Comparison of ENCODE assay signal across 9 cellular contexts in the genomic region with DNA sequence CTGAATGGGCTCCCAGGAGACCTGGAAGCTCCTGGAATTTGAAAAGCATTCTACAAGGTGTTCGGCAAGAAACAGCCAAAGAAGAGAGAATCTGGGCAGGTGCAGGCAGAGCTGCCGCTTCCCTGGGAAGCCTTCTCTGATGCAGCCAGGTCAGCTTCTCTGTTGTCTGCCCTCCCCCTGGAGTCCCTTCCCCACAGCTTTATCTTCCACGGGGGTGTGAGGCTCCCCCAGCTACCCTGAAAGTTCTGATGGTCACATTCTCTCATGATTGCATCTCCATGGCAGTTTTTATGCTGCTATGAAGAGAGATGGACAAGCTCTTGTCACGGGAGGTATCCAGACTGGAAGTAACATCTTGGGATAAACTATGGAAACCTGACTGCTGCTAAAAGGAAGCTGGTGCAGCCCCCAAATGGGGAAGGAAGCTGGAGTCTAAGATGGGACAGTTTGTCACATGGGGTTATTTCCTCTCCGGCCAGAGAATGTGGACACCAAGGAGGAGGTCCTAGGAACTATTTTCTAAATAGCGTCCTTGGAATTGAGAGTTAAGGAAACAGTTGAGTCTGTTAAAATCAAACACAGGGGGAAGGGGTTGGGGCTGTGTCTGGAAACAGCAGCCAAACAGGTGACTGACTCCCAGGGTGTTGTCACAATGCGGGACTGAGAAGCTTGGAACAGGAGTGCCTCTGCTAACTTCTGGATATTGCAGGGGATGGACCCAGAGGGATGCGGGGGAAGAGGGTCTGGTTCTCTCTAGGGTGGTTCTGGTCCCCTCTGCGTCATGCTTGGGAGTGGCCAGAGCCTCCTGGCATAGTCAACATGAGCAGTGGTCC.
DNase-seq lines count a peak whose midpoint lies in the region; ATAC-seq and TF ChIP-seq lines count a peak whose summit lies in the region.
"Had no signal": no experiment of that assay in that cellular context is flagged by ENCODE, and none has a peak within 500 bp of the region (broad histone marks: within the 10 kb centered on the region; RNA-seq: fewer than 3 reads in every experiment).

No MANE protein-coding gene starts in this region.

- peak overlapping the region; percentile 51 to 82 (median 77) for H3K27ac Mint-ChIP-seq in CD14-positive monocyte
- H3K27ac Mint-ChIP-seq in endodermal cell = peak overlapping the region; percentile 25

- no peaks in the 10 kb centered on the region for H3K27me3 ChIP-seq in RWPE2 (ENCODE audit: insufficient read depth, poor library complexity, severe bottlenecking)
- no peaks in the 10 kb centered on the region for H3K27me3 ChIP-seq in endodermal cell (ENCODE audit: control insufficient read depth, insufficient read depth, low read length, poor library complexity, severe bottlenecking)
- no peaks in the 10 kb centered on the region for H3K27me3 ChIP-seq in neutrophil
- no peaks in the 10 kb centered on the region for H3K27me3 ChIP-seq in smooth muscle cell (ENCODE audit: low read depth)

- peaks cover 38% of the 10 kb centered on the region for H3F3A ChIP-seq in smooth muscle cell (ENCODE audit: low read depth)

- H3K4me3 ChIP-seq in RWPE2 (ENCODE audit: severe bottlenecking) = no peak overlapping the region
- H3K4me3 ChIP-seq in endodermal cell (ENCODE audit: low read length) = no peak overlapping the region
- no peak overlapping the region for H3K4me3 ChIP-seq in neutrophil (ENCODE audit: low read depth in 1 of 2, low read length in 1 of 2)
- no peak overlapping the region for H3K4me3 ChIP-seq in smooth muscle cell

- H3K9ac ChIP-seq in endodermal cell (ENCODE audit: extremely low read depth, low read length, poor library complexity, severe bottlenecking) = no peak overlapping the region
- H3K9ac ChIP-seq in smooth muscle cell (ENCODE audit: low read depth) = no peak overlapping the region

- H3K4me1 ChIP-seq in RWPE2 (ENCODE audit: insufficient read depth, poor library complexity, severe bottlenecking) = no peaks in the 10 kb centered on the region
- H3K4me1 ChIP-seq in endodermal cell (ENCODE audit: control insufficient read depth, insufficient read depth, low read length) = no peaks in the 10 kb centered on the region
- peaks cover 19 to 23% of the 10 kb centered on the region in 2 experiments for H3K4me1 ChIP-seq in neutrophil (ENCODE audit: control insufficient read depth in 1 of 2, insufficient read depth in 1 of 2, low read depth in 1 of 2, low read length in 1 of 2)
- H3K4me1 ChIP-seq in smooth muscle cell (ENCODE audit: low read depth) = peaks cover 17% of the 10 kb centered on the region

- peaks cover 34% of the 10 kb centered on the region for H3K4me1 Mint-ChIP-seq in CD14-positive monocyte
- H3K4me1 Mint-ChIP-seq in endodermal cell = peaks cover 12% of the 10 kb centered on the region

- H3K79me2 ChIP-seq in smooth muscle cell (ENCODE audit: low read depth) = no peaks in the 10 kb centered on the region

- intact Hi-C loops in CD14-positive monocyte (cut with micrococcal nuclease) = no loop called here

- H3K4me3 Mint-ChIP-seq in CD14-positive monocyte (peak overlapping the region; percentile 64 to 84), endodermal cell (no peak overlapping the region)
- H3K4me3 Mint-ChIP-seq: activated CD4-positive, alpha-beta T cell treated with anti-CD3 and anti-CD28 coated beads for 36 hours had no signal

- ATAC-seq in RWPE2 (ENCODE audit: low read depth) (no peak), HG03571 (IDR thresholded peaks at IDR 0.05; ENCODE audit: unreplicated experiment) (no peak)
- ATAC-seq: activated CD4-positive, alpha-beta T cell treated with anti-CD3 and anti-CD28 coated beads for 36 hours had no signal

- no peak overlapping the region for H3K27ac ChIP-seq in RWPE2 (ENCODE audit: poor library complexity, severe bottlenecking)
- peak overlapping the region; percentile 60 for H3K27ac ChIP-seq in endodermal cell (ENCODE audit: low read depth, low read length)
- peak overlapping the region; percentile 57 for H3K27ac ChIP-seq in neutrophil
- H3K27ac ChIP-seq in smooth muscle cell (ENCODE audit: low read depth) = no peak overlapping the region

- no peaks in the 10 kb centered on the region for H3K9me3 ChIP-seq in RWPE2 (ENCODE audit: severe bottlenecking)
- H3K9me3 ChIP-seq in endodermal cell (ENCODE audit: control insufficient read depth, low read length) = no peaks in the 10 kb centered on the region
- no peaks in the 10 kb centered on the region for H3K9me3 ChIP-seq in neutrophil
- H3K9me3 ChIP-seq in smooth muscle cell (replicated peaks; ENCODE audit: low read depth) = no peaks in the 10 kb centered on the region

- no peak overlapping the region for H2AFZ ChIP-seq in smooth muscle cell (ENCODE audit: low read depth)

- DNase-seq in CD14-positive monocyte (ENCODE audit: low spot score) (no peak), RWPE2 (ENCODE audit: low spot score) (peak; percentile 60), endodermal cell (no peak), NCI-H774 (lab: John Stamatoyannopoulos, UW) (no peak), iPS-NIHi11 (ENCODE audit: low spot score) (no peak), smooth muscle cell (lab: John Stamatoyannopoulos, UW; ENCODE audit: unreplicated experiment) (no peak)
- DNase-seq: activated CD4-positive, alpha-beta T cell treated with anti-CD3 and anti-CD28 coated beads for 36 hours had no signal

- H3K36me3 Mint-ChIP-seq in CD14-positive monocyte (peaks cover 62 to 70% of the 10 kb centered on the region in 2 donors), endodermal cell (ENCODE audit: low read depth) (peaks cover 72% of the 10 kb centered on the region)

- H3K9me3 Mint-ChIP-seq in CD14-positive monocyte = peaks cover 0 to 2% (median 0%) of the 10 kb centered on the region in 7 donors
- no peaks in the 10 kb centered on the region for H3K9me3 Mint-ChIP-seq in endodermal cell

- no peak overlapping the region for H3K4me2 ChIP-seq in smooth muscle cell

- H3K27me3 Mint-ChIP-seq in CD14-positive monocyte (ENCODE audit: low read depth in 3 of 3) = peaks cover 0 to 4% (median 0%) of the 10 kb centered on the region in 3 donors
- no peaks in the 10 kb centered on the region for H3K27me3 Mint-ChIP-seq in endodermal cell (ENCODE audit: insufficient read depth)
- H3K27me3 Mint-ChIP-seq: activated CD4-positive, alpha-beta T cell treated with anti-CD3 and anti-CD28 coated beads for 36 hours had no signal

- peaks cover 8% of the 10 kb centered on the region for H3K36me3 ChIP-seq in RWPE2 (ENCODE audit: low read depth)
- peaks cover 69% of the 10 kb centered on the region for H3K36me3 ChIP-seq in endodermal cell (ENCODE audit: control insufficient read depth, insufficient read depth, low read length)
- peaks cover 100% of the 10 kb centered on the region for H3K36me3 ChIP-seq in neutrophil
- H3K36me3 ChIP-seq in smooth muscle cell (ENCODE audit: low read depth) = no peaks in the 10 kb centered on the region

- TF ChIP-seq CTCF in CD14-positive monocyte (IDR thresholded peaks at IDR 0.05) = no peak
- TF ChIP-seq CTCF in RWPE2 (IDR thresholded peaks at IDR 0.05; ENCODE audit: poor library complexity, severe bottlenecking) = no peak
- TF ChIP-seq CTCF in endodermal cell (conservative IDR thresholded peaks at IDR 0.05) = no peak
- no peak for TF ChIP-seq CTCF in neutrophil (IDR thresholded peaks at IDR 0.05)
- TF ChIP-seq CTCF in smooth muscle cell (IDR thresholded peaks at IDR 0.05; ENCODE audit: borderline replicate concordance, insufficient read depth, poor library complexity, severe bottlenecking) = no peak

- H4K20me1 ChIP-seq in smooth muscle cell (ENCODE audit: low read depth) = peaks cover 89% of the 10 kb centered on the region

- WGBS in endodermal cell (ENCODE audit: insufficient coverage in 1 of 2, insufficient read length in 1 of 2), 2 experiments = 94 to 95% methylated on average over 4 to 9 of the region's 9 CpGs
- 94% methylated on average over 9 of the region's 9 CpGs for WGBS in smooth muscle cell (ENCODE audit: low lambda C conversion rate)

Comparison
In these comparisons a context has a peak if more than half of its experiments do, and no peak if none do; other contexts are left out.
1. H3K27ac ChIP-seq: peak in endodermal cell (single experiment) and neutrophil (single experiment); none in RWPE2 (single experiment) and smooth muscle cell (single experiment).